ENCODE assay signal across 20 cellular contexts in genomic region chr14:61596985-61597384, GRCh38.
DNase-seq lines count a peak whose midpoint lies in the region; ATAC-seq and TF ChIP-seq lines count a peak whose summit lies in the region.
"Had no signal": no experiment of that assay in that cellular context is flagged by ENCODE, and none has a peak within 500 bp of the region (broad histone marks: within the 10 kb centered on the region; RNA-seq: fewer than 3 reads in every experiment).

No MANE protein-coding gene starts in this region.

- H3K9me3 ChIP-seq in DOHH2 (ENCODE audit: control insufficient read depth, insufficient read depth, low read length) (no peaks in the 10 kb centered on the region), mesodermal cell (ENCODE audit: control insufficient read depth, low read length) (no peaks in the 10 kb centered on the region)

- ATAC-seq in GM21515 (IDR thresholded peaks at IDR 0.05; ENCODE audit: unreplicated experiment) = no peak
- ATAC-seq in left ventricle myocardium superior = no peak
- ATAC-seq: gastroesophageal sphincter; stimulated activated naive CD8-positive, alpha-beta T cell treated with anti-CD3 and anti-CD28 coated beads, Interleukin-15, Interleukin-2, amounts not matched to agents 100 U/mL and 50 U/mL, for 24 hours had no signal

- TF ChIP-seq CTCF in DOHH2 (IDR thresholded peaks at IDR 0.05; ENCODE audit: low read depth, low read length, poor library complexity, severe bottlenecking) = no peak

- H3K4me1 ChIP-seq in DOHH2 (ENCODE audit: control insufficient read depth, low read length) = peaks cover 52% of the 10 kb centered on the region
- H3K4me1 ChIP-seq in mesodermal cell (ENCODE audit: control insufficient read depth, insufficient read depth, low read length, poor library complexity, severe bottlenecking) = peaks cover 32% of the 10 kb centered on the region

- H4K20me1 ChIP-seq in DOHH2 (ENCODE audit: control insufficient read depth, insufficient read depth, low read depth, low read length) = no peaks in the 10 kb centered on the region

- WGBS in mesodermal cell (ENCODE audit: insufficient coverage in 2 of 2), 2 experiments = 76 to 78% methylated on average over 2 to 3 of the region's 5 CpGs

- no peaks in the 10 kb centered on the region for H3F3A ChIP-seq in DOHH2 (ENCODE audit: control insufficient read depth, insufficient read depth)

- H3K27me3 ChIP-seq in DOHH2 (ENCODE audit: control insufficient read depth, low read length) = no peaks in the 10 kb centered on the region
- H3K27me3 ChIP-seq: gastroesophageal sphincter had no signal

- DNase-seq in LHCN-M2 (ENCODE audit: low read depth) (peak; percentile 70), astrocyte of the hippocampus (ENCODE audit: low read depth, low spot score) (peak; percentile 18), left ventricle myocardium superior (no peak), G401 (ENCODE audit: low spot score) (no peak)
- DNase-seq: activated B cell treated with CpG ODN at 0.5 μM for 24 hours; activated gamma-delta T cell treated with Interleukin-2 at 50 U/mL for 16 hours; DND-41; MV-4-11; NCI-H2029 treated with DMSO at 0.1 percent for 48 hours; NCI-H446 treated with DMSO at 0.1 percent for 48 hours; SHP77; stimulated activated naive CD8-positive, alpha-beta T cell treated with anti-CD3 and anti-CD28 coated beads, Interleukin-15, Interleukin-2, amounts not matched to agents 100 U/mL and 50 U/mL, for 24 hours; T-helper 2 cell had no signal

- H3K4me3 ChIP-seq in DOHH2 (ENCODE audit: low read length) (no peak overlapping the region), mesodermal cell (ENCODE audit: extremely low read depth, insufficient read depth, low read length, poor library complexity, severe bottlenecking) (no peak overlapping the region)
- H3K4me3 ChIP-seq: coronary artery, gastroesophageal sphincter had no signal

- no peaks in the 10 kb centered on the region for H3K9me2 ChIP-seq in DOHH2 (replicated peaks; ENCODE audit: control insufficient read depth, low read length)

- intact Hi-C loops in left ventricle myocardium superior (cut with micrococcal nuclease) = no loop called here

- H3K27ac ChIP-seq in DOHH2 (ENCODE audit: low read depth, low read length) = no peak overlapping the region
- peak overlapping the region; percentile 18 for H3K27ac ChIP-seq in mesodermal cell (ENCODE audit: low read depth, low read length, severe bottlenecking)
- H3K27ac ChIP-seq: coronary artery, epithelial cell of prostate, HL-60 had no signal

- peak overlapping the region; percentile 10 for H3K4me2 ChIP-seq in DOHH2 (ENCODE audit: low read length)

- in situ Hi-C loops in G401 (cut with HindIII; ENCODE audit: low sequenced_read_pairs) = no loop called here

- no peaks in the 10 kb centered on the region for H3K79me2 ChIP-seq in DOHH2 (ENCODE audit: control insufficient read depth, low read length)

- no peaks in the 10 kb centered on the region for H3K36me3 ChIP-seq in DOHH2 (ENCODE audit: control insufficient read depth, low read length)
- H3K36me3 ChIP-seq in mesodermal cell (ENCODE audit: control insufficient read depth, insufficient read depth, low read length) = no peaks in the 10 kb centered on the region
- H3K36me3 ChIP-seq: gastroesophageal sphincter had no signal

Comparison
In these comparisons a context has a peak if more than half of its experiments do, and no peak if none do; other contexts are left out.
1. DNase-seq: peak in LHCN-M2 (single experiment) and astrocyte of the hippocampus (single experiment); none in left ventricle myocardium superior (single experiment) and G401 (single experiment).